ENCODE assay signal across 22 cellular contexts in the genomic region with DNA sequence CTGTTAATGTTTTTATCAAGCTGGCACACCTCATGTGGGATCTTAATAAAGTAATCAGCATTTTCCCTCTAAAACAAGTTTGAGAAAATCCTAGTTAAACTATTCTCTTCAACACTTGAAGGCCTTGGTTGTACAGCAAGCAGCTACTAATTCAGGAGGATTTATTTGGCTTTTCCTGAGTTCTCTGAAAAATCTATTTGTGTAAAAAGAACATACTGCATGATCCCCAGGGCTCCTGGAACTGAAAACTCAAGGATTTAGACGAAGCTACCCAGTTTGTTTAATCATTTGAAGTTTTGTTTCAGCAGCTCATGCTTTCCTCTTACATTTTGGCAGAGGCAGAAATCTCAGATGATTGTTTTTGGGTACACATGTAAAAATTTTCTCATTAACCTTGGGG.
DNase-seq lines count a peak whose midpoint lies in the region; ATAC-seq, FAIRE-seq and TF ChIP-seq lines count a peak whose summit lies in the region.
"Had no signal": no experiment of that assay in that cellular context is flagged by ENCODE, and none has a peak within 500 bp of the region (broad histone marks: within the 10 kb centered on the region; RNA-seq: fewer than 3 reads in every experiment).

No MANE protein-coding gene starts in this region.

- H3K4me1 ChIP-seq in A549 (no peaks in the 10 kb centered on the region), neuronal stem cell (ENCODE audit: control insufficient read depth in 2 of 2, insufficient read depth in 1 of 2, low read depth in 1 of 2, low read length in 2 of 2) (peaks cover 0 to 3% of the 10 kb centered on the region in 2 donors)
- H3K4me1 ChIP-seq: BE2C, BLaER1 had no signal

- H3K18ac ChIP-seq in neuronal stem cell (ENCODE audit: low read length): no peak overlapping the region

- H3K27ac Mint-ChIP-seq in mesothelial cell of epicardium: no peak overlapping the region
- H3K27ac Mint-ChIP-seq: CD14-positive monocyte; CD4-positive, alpha-beta memory T cell; CD4-positive, CD25-positive, alpha-beta regulatory T cell; CD8-positive, alpha-beta memory T cell had no signal

- H3K9me3 Mint-ChIP-seq in mesothelial cell of epicardium: peaks cover 6% of the 10 kb centered on the region

- H3K27ac ChIP-seq in A549 (no peak overlapping the region), neuronal stem cell (replicated peaks; ENCODE audit: low read length) (no peak overlapping the region)
- H3K27ac ChIP-seq: 22Rv1, BLaER1 had no signal

- CTCF ChIA-PET in A549 (lab: Yijun Ruan, JAX): no interaction called here

- no peaks in the 10 kb centered on the region for H3K27me3 Mint-ChIP-seq in mesothelial cell of epicardium (ENCODE audit: low read depth)
- H3K27me3 Mint-ChIP-seq: CD4-positive, alpha-beta memory T cell; CD4-positive, CD25-positive, alpha-beta regulatory T cell; CD8-positive, alpha-beta memory T cell had no signal

- peak; percentile 32 for FAIRE-seq in A549 (lab: Jason Lieb, UNC)
- FAIRE-seq: D721Med, GM12891, GM19239 had no signal

- no peaks in the 10 kb centered on the region for H3K36me3 ChIP-seq in neuronal stem cell (replicated peaks in 1 of 2; ENCODE audit: control insufficient read depth in 2 of 2, insufficient read depth in 2 of 2, low read length in 2 of 2)
- H3K36me3 ChIP-seq: BE2C, BLaER1 had no signal

- no peak for TF ChIP-seq POLR2A in A549 (IDR thresholded peaks at IDR 0.05; ENCODE audit: low read length)

- H2BK5ac ChIP-seq in neuronal stem cell (ENCODE audit: low read length): no peak overlapping the region

- no peaks in the 10 kb centered on the region for H3K4me1 Mint-ChIP-seq in mesothelial cell of epicardium
- H3K4me1 Mint-ChIP-seq: CD14-positive monocyte; CD4-positive, alpha-beta memory T cell; CD4-positive, CD25-positive, alpha-beta regulatory T cell; CD8-positive, alpha-beta memory T cell had no signal

- no peak overlapping the region for H3K4me3 Mint-ChIP-seq in mesothelial cell of epicardium
- H3K4me3 Mint-ChIP-seq: CD14-positive monocyte; CD4-positive, alpha-beta memory T cell; CD4-positive, CD25-positive, alpha-beta regulatory T cell; CD8-positive, alpha-beta memory T cell had no signal

- no peak overlapping the region for H2BK15ac ChIP-seq in neuronal stem cell (ENCODE audit: low read length)

- no peak for TF ChIP-seq RAD21 in A549 (conservative IDR thresholded peaks at IDR 0.05 in 1 of 2, IDR thresholded peaks at IDR 0.05 in 1 of 2)

- H3K4me2 ChIP-seq in A549 (no peak overlapping the region), neuronal stem cell (ENCODE audit: insufficient read depth, low read length, poor library complexity, severe bottlenecking) (no peak overlapping the region)
- H3K4me2 ChIP-seq: BLaER1 had no signal

- H3K4ac ChIP-seq in neuronal stem cell (ENCODE audit: low read length): no peak overlapping the region

- no peak overlapping the region for H4K91ac ChIP-seq in neuronal stem cell (ENCODE audit: low read depth, low read length, poor library complexity)

- peak overlapping the region; percentile 4 for H2AFZ ChIP-seq in neuronal stem cell (ENCODE audit: low read length)

- no peak overlapping the region for H3K14ac ChIP-seq in neuronal stem cell (ENCODE audit: low read length)

- H3K79me1 ChIP-seq in neuronal stem cell (ENCODE audit: low read depth, low read length): no peaks in the 10 kb centered on the region

- no peak for ATAC-seq in A549

- 31% methylated on average over 1 of the region's 1 CpG for WGBS in A549 (ENCODE audit: missing lambda C conversion rate)
- WGBS in neuronal stem cell (ENCODE audit: extremely low coverage in 2 of 2, insufficient read length in 2 of 2, insufficient replicate concordance in 1 of 2), 2 donors: no CpG with 5 or more reads among the region's 1 CpG

- no peaks in the 10 kb centered on the region for H3K27me3 ChIP-seq in neuronal stem cell (ENCODE audit: control insufficient read depth in 3 of 3, insufficient read depth in 3 of 3, low read depth in 1 of 3, low read length in 3 of 3)
- H3K27me3 ChIP-seq: BE2C, BLaER1 had no signal

- DNase-seq in A549 (ENCODE audit: low read depth in 1 of 2, low spot score in 1 of 2) (no peak), G401 (ENCODE audit: low spot score) (peak; percentile 66), cerebellum (ENCODE audit: low spot score) (peak; percentile 19), neuronal stem cell (ENCODE audit: low spot score) (no peak), H4 (ENCODE audit: low spot score) (no peak), mesothelial cell of epicardium (ENCODE audit: low spot score in 2 of 2, unreplicated experiment in 2 of 2) (no peak)
- DNase-seq in central memory CD4-positive, alpha-beta T cell: no peak
- DNase-seq: ACHN; BE2C; Calu3; CD4-positive, alpha-beta memory T cell; CD4-positive, CD25-positive, alpha-beta regulatory T cell; CD8-positive, alpha-beta memory T cell; COR-L47; DMS79 treated with DMSO at 0.1 percent for 48 hours; GF-D8 had no signal

- H3K4me3 ChIP-seq in A549 (no peak overlapping the region), neuronal stem cell (ENCODE audit: low read length in 2 of 2) (no peak overlapping the region)
- H3K4me3 ChIP-seq: BLaER1 had no signal

- TF ChIP-seq EP300 in A549 (IDR thresholded peaks at IDR 0.05): no peak

- H3K36me3 Mint-ChIP-seq in mesothelial cell of epicardium: peaks cover 4% of the 10 kb centered on the region
- H3K36me3 Mint-ChIP-seq: CD14-positive monocyte; CD4-positive, alpha-beta memory T cell; CD4-positive, CD25-positive, alpha-beta regulatory T cell; CD8-positive, alpha-beta memory T cell had no signal

- no peak overlapping the region for H3K23ac ChIP-seq in neuronal stem cell (ENCODE audit: low read depth, low read length, poor library complexity)

- H2BK12ac ChIP-seq in neuronal stem cell (ENCODE audit: low read length): no peak overlapping the region

- no peak for TF ChIP-seq CTCF in A549 (IDR thresholded peaks at IDR 0.05)
- no peak for TF ChIP-seq CTCF in mesothelial cell of epicardium (IDR thresholded peaks at IDR 0.05; ENCODE audit: unreplicated experiment)

- H4K8ac ChIP-seq in neuronal stem cell (ENCODE audit: low read depth, low read length): no peak overlapping the region

- H3K9ac ChIP-seq in neuronal stem cell (ENCODE audit: low read depth, low read length, poor library complexity): no peak overlapping the region
- H3K9ac ChIP-seq: BLaER1 had no signal

- H3K9me3 ChIP-seq in A549 (peaks cover 3% of the 10 kb centered on the region; the same call in 2 of the 3 replicates), neuronal stem cell (replicated peaks in 1 of 2; ENCODE audit: control insufficient read depth in 2 of 2, insufficient read depth in 1 of 2, low read depth in 1 of 2, low read length in 2 of 2) (peaks cover 0 to 7% of the 10 kb centered on the region in 2 donors)
- H3K9me3 ChIP-seq: BE2C had no signal

- POLR2A ChIA-PET in A549 (lab: Yijun Ruan, JAX): no interaction called here

- no peak overlapping the region for H2AK5ac ChIP-seq in neuronal stem cell (ENCODE audit: low read depth, low read length)

- H2BK120ac ChIP-seq in neuronal stem cell (ENCODE audit: low read depth, low read length): no peak overlapping the region

- in situ Hi-C loops in G401 (cut with HindIII; ENCODE audit: low sequenced_read_pairs): no loop called here

TF ChIP-seq in A549, 52 proteins besides CTCF, POLR2A, EP300 and RAD21:
- TF ChIP-seq ZSCAN20 (CRISPR knock-in tag; IDR thresholded peaks at IDR 0.05): no peak
- TF ChIP-seq MAX (IDR thresholded peaks at IDR 0.05): no peak
- TF ChIP-seq RCOR1 (IDR thresholded peaks at IDR 0.05; ENCODE audit: low read depth, low read length): no peak
- TF ChIP-seq FOXS1 (CRISPR knock-in tag; IDR thresholded peaks at IDR 0.05): no peak

Comparison
In these comparisons a context has a peak if more than half of its experiments do, and no peak if none do; other contexts are left out.
1. DNase-seq: peak in G401 (single experiment) and cerebellum (single experiment); none in A549 (0 of 2), neuronal stem cell (single experiment), H4 (single experiment), mesothelial cell of epicardium (0 of 2) and central memory CD4-positive, alpha-beta T cell (single experiment).